Comparison of ENCODE assay signal across 11 cellular contexts in the genomic region with DNA sequence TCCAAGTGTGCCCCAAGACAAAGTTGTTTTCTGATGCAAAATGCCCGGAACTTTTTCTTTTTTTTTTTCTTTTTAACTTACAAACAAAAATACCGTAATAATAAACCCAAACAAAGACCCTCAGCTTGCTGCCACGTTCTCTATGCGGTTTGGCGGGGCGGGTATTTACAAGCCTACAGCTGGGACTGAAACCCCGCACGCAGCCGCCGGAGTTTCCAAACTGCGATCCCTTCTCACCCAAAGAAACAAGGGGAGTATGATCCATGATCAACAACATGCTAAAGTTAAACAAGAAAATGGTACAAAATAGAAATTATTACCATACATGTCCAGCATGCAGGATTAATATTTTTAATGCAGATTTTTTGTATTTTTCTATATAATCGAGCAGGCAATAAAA. TPM values are rescaled to one million over a fixed set of nuclear protein-coding genes. Genes with fewer than 3 reads are reported as not detected.
DNase-seq lines count a peak whose midpoint lies in the region; ATAC-seq, FAIRE-seq and TF ChIP-seq lines count a peak whose summit lies in the region.
"Had no signal": no experiment of that assay in that cellular context is flagged by ENCODE, and none has a peak within 500 bp of the region (broad histone marks: within the 10 kb centered on the region; RNA-seq: fewer than 3 reads in every experiment).

No MANE protein-coding gene starts in this region.

- H4K8ac ChIP-seq in IMR-90 (ENCODE audit: low read depth in 2 of 2, low read length in 2 of 2) (no peak overlapping the region), H1 (ENCODE audit: extremely low read depth, insufficient read depth, low read length) (no peak overlapping the region)

- H3K9ac ChIP-seq in IMR-90 (ENCODE audit: low read depth, low read length) (no peak overlapping the region), H1 (replicated peaks in 1 of 4; ENCODE audit: extremely low read depth in 1 of 4, low read depth in 3 of 4, low read length in 3 of 4) (no peak overlapping the region), subcutaneous abdominal adipose tissue (ENCODE audit: low read length in 5 of 5) (peak overlapping the region; percentile 71 to 85 (median 80))

- CTCF ChIA-PET in IMR-90 (lab: Yijun Ruan, JAX): no interaction called here
- CTCF ChIA-PET in H1 (lab: Charles Lee; ENCODE audit: partially characterized antibody): interaction anchor here (0.8 kb wide), 1 partner anchor 420 kb away, joined by 4 read pairs; no protein-coding TSS in a partner anchor

- TF ChIP-seq RAD21 in IMR-90 (IDR thresholded peaks at IDR 0.05; ENCODE audit: low read length) (no peak), H1 (IDR thresholded peaks at IDR 0.05 in 1 of 2, conservative IDR thresholded peaks at IDR 0.05 in 1 of 2; ENCODE audit: low read depth in 2 of 2, low read length in 2 of 2) (no peak)

- dilution Hi-C loops in IMR-90 (cut with HindIII; ENCODE audit: low sequenced_read_pairs, unreplicated experiment): no loop called here

- H2AK5ac ChIP-seq in IMR-90 (ENCODE audit: low read depth, low read length): no peak overlapping the region
- no peak overlapping the region for H2AK5ac ChIP-seq in H1 (ENCODE audit: low read depth, low read length)

- WGBS in IMR-90 (ENCODE audit: extremely low coverage in 2 of 2, insufficient read length in 1 of 2), 2 experiments: 0% methylated on average over 2 of the region's 12 CpGs; no CpG with 5 or more reads in 1 of the 2 experiments
- WGBS in H1 (ENCODE audit: extremely low coverage in 1 of 2, insufficient coverage in 1 of 2, insufficient read length in 1 of 2, insufficient replicate concordance in 2 of 2, low coverage in 1 of 2, low lambda C conversion rate in 2 of 2, missing lambda C conversion rate in 1 of 2), 2 experiments: 4% methylated on average over 12 of the region's 12 CpGs; no CpG with 5 or more reads in 1 of the 2 experiments

- H3K79me1 ChIP-seq in IMR-90 (ENCODE audit: low read depth in 1 of 2, low read length in 2 of 2) (no peaks in the 10 kb centered on the region), H1 (ENCODE audit: low read depth, low read length) (no peaks in the 10 kb centered on the region)

- H3K9me1 ChIP-seq in IMR-90 (ENCODE audit: insufficient read depth, low read length): no peaks in the 10 kb centered on the region

- H3K23me2 ChIP-seq in H1 (ENCODE audit: low read depth, low read length): peaks cover 28% of the 10 kb centered on the region; the same call in 1 of the 2 replicates

- H3K36me3 ChIP-seq in IMR-90 (ENCODE audit: control insufficient read depth, insufficient read depth, low read length) (no peaks in the 10 kb centered on the region), H1 (ENCODE audit: control insufficient read depth in 2 of 4, insufficient read depth in 4 of 4, low read length in 3 of 4) (peaks cover 0 to 12% (median 0%) of the 10 kb centered on the region in 4 experiments; a peak in 1 of 8 replicates), lower lobe of right lung (peaks cover 4% of the 10 kb centered on the region), subcutaneous abdominal adipose tissue (ENCODE audit: control insufficient read depth in 5 of 5, insufficient read depth in 5 of 5, low read length in 5 of 5) (peaks cover 0 to 18% (median 5%) of the 10 kb centered on the region in 5 donors)

- H2BK5ac ChIP-seq in IMR-90 (ENCODE audit: low read depth, low read length, poor library complexity, severe bottlenecking) (no peak overlapping the region), H1 (ENCODE audit: low read depth, low read length) (no peak overlapping the region)

- no peak overlapping the region for H3K23ac ChIP-seq in IMR-90 (ENCODE audit: low read depth, low read length)
- no peak overlapping the region for H3K23ac ChIP-seq in H1 (ENCODE audit: insufficient read length)

- in situ Hi-C loops in IMR-90 (cut with MboI; ENCODE audit: low sequenced_read_pairs): loop anchor here (25.0 kb wide), 1 partner anchor 800 kb away; no protein-coding TSS in a partner anchor

- no peaks in the 10 kb centered on the region for H3K79me2 ChIP-seq in H1 (ENCODE audit: control insufficient read depth in 1 of 2, insufficient read depth in 2 of 2, low read length in 2 of 2)

- no peak for ATAC-seq in IMR-90 (ENCODE audit: low read depth)
- no peak for ATAC-seq in lower lobe of right lung
- no peak for ATAC-seq in GM19324 (IDR thresholded peaks at IDR 0.05; ENCODE audit: low FRiP score, unreplicated experiment)
- no peak for ATAC-seq in HG03280 (IDR thresholded peaks at IDR 0.05; ENCODE audit: unreplicated experiment)
- no peak for ATAC-seq in GM18498 (IDR thresholded peaks at IDR 0.05; ENCODE audit: unreplicated experiment)

- H2BK120ac ChIP-seq in IMR-90 (ENCODE audit: low read depth, low read length) (no peak overlapping the region), H1 (replicated peaks; ENCODE audit: low read depth, low read length) (no peak overlapping the region)

- DNase-seq in IMR-90 (no peak), H1 (ENCODE audit: low read depth in 1 of 2, low spot score in 2 of 2) (no peak), lower lobe of right lung (no peak), NCI-H774 (lab: John Stamatoyannopoulos, UW) (no peak)
- DNase-seq: Kasumi-1, T-helper 9 cell had no signal

- no peak for TF ChIP-seq EP300 in H1 (IDR thresholded peaks at IDR 0.05; ENCODE audit: borderline replicate concordance in 1 of 2, low read depth in 2 of 2, low read length in 2 of 2)

- POLR2A ChIA-PET in IMR-90 (lab: Charles Lee; ENCODE audit: unreplicated experiment): no interaction called here
- POLR2A ChIA-PET in H1 (lab: Charles Lee; ENCODE audit: partially characterized antibody): interaction anchor here (1.5 kb wide), 1 partner anchor 52 kb away, joined by 4 read pairs; no protein-coding TSS in a partner anchor

- H2BK20ac ChIP-seq in IMR-90 (ENCODE audit: low read depth, low read length): no peak overlapping the region
- H2BK20ac ChIP-seq in H1 (ENCODE audit: low read length): no peak overlapping the region

- H4K91ac ChIP-seq in IMR-90 (ENCODE audit: insufficient read depth, low read depth, low read length) (no peak overlapping the region), H1 (replicated peaks; ENCODE audit: insufficient read length, low read length) (no peak overlapping the region)

- H3K27me3 ChIP-seq in IMR-90 (ENCODE audit: control insufficient read depth, insufficient read depth, low read length) (peaks cover 74% of the 10 kb centered on the region), H1 (replicated peaks in 1 of 4; ENCODE audit: control insufficient read depth in 3 of 4, extremely low read depth in 1 of 4, insufficient read depth in 3 of 4, low read length in 3 of 4) (peaks cover 77 to 98% (median 91%) of the 10 kb centered on the region in 4 experiments), lower lobe of right lung (ENCODE audit: low read depth) (peaks cover 17% of the 10 kb centered on the region), subcutaneous abdominal adipose tissue (ENCODE audit: control insufficient read depth in 5 of 5, insufficient read depth in 4 of 5, low read length in 5 of 5) (peaks cover 0 to 12% (median 9%) of the 10 kb centered on the region in 5 donors)

- TF ChIP-seq CTCF in IMR-90 (conservative IDR thresholded peaks at IDR 0.05; ENCODE audit: low read depth, low read length): no peak
- TF ChIP-seq CTCF in H1 (IDR thresholded peaks at IDR 0.05; ENCODE audit: control extremely low read depth in 1 of 3, insufficient read depth in 1 of 3, low read depth in 1 of 3, low read length in 3 of 3): no peak
- TF ChIP-seq CTCF in lower lobe of right lung (IDR thresholded peaks at IDR 0.05): no peak

- TF ChIP-seq POLR2A in IMR-90 (IDR thresholded peaks at IDR 0.05; ENCODE audit: low read depth, low read length): no peak
- no peak for TF ChIP-seq POLR2A in H1 (IDR thresholded peaks at IDR 0.05; ENCODE audit: control extremely low read depth in 1 of 2, low read depth in 2 of 2, low read length in 2 of 2)

- no peak overlapping the region for H2BK15ac ChIP-seq in IMR-90 (ENCODE audit: low read depth, low read length)
- H2BK15ac ChIP-seq in H1 (ENCODE audit: low read length): no peak overlapping the region

- no peak overlapping the region for H2AK9ac ChIP-seq in IMR-90 (replicated peaks; ENCODE audit: low read depth, low read length, poor library complexity)

- H3K56ac ChIP-seq in IMR-90 (ENCODE audit: extremely low read depth, insufficient read depth, low read length) (no peak overlapping the region), H1 (replicated peaks; ENCODE audit: insufficient read length, low read depth, low read length) (no peak overlapping the region)

- intact Hi-C loops in IMR-90 (cut with micrococcal nuclease) (loop anchor here (5.0 kb wide), 1 partner anchor 260 kb away; no protein-coding TSS in a partner anchor), lower lobe of right lung (cut with DNase I) (no loop called here)

- H2AFZ ChIP-seq in IMR-90 (replicated peaks; ENCODE audit: low read length, poor library complexity) (no peak overlapping the region), H1 (ENCODE audit: low read length) (no peak overlapping the region)

- no TSS peak for BruUV-seq in IMR-90 (replicated peaks; lab: Mats Ljungman, UMichigan)

- no peak overlapping the region for H2BK12ac ChIP-seq in H1 (ENCODE audit: low read depth, low read length)

- H3K4me3 ChIP-seq in IMR-90 (ENCODE audit: insufficient read depth, low read depth, low read length): no peak overlapping the region; the same call in 1 of the 2 replicates
- peak overlapping the region; percentile 16 to 75 (median 28) for H3K4me3 ChIP-seq in H1 (ENCODE audit: extremely low read depth in 1 of 4, insufficient read depth in 2 of 4, low read depth in 3 of 4, low read length in 4 of 4)
- H3K4me3 ChIP-seq in lower lobe of right lung: peak overlapping the region; percentile 79
- H3K4me3 ChIP-seq in subcutaneous abdominal adipose tissue (ENCODE audit: low read depth in 1 of 5, low read length in 5 of 5): peak overlapping the region; percentile 89 to 99 (median 95)

- H3K27ac ChIP-seq in IMR-90 (ENCODE audit: insufficient read depth, low read length) (no peak overlapping the region), H1 (ENCODE audit: low read depth, low read length) (no peak overlapping the region), lower lobe of right lung (peak overlapping the region; percentile 99), subcutaneous abdominal adipose tissue (ENCODE audit: low read depth, low read length) (peak overlapping the region; percentile 86)
- H3K27ac ChIP-seq: epithelial cell of prostate had no signal

- no peak for FAIRE-seq in H1 (lab: Jason Lieb, UNC)

- H4K20me1 ChIP-seq in IMR-90 (ENCODE audit: insufficient read depth, low read length) (no peaks in the 10 kb centered on the region), H1 (replicated peaks in 1 of 2; ENCODE audit: control insufficient read depth in 1 of 2, insufficient read depth in 2 of 2, low read length in 2 of 2) (peaks cover 25 to 40% of the 10 kb centered on the region in 2 experiments)

- no peak overlapping the region for H3K14ac ChIP-seq in IMR-90 (replicated peaks; ENCODE audit: low read depth, low read length)
- H3K14ac ChIP-seq in H1 (ENCODE audit: insufficient read length): no peak overlapping the region

- no peak overlapping the region for H4K5ac ChIP-seq in IMR-90 (ENCODE audit: low read depth, low read length)
- H4K5ac ChIP-seq in H1 (ENCODE audit: insufficient read length, low read depth, low read length): no peak overlapping the region

- peak overlapping the region; percentile 78; the same call in 1 of the 2 replicates for H3K4me2 ChIP-seq in IMR-90 (ENCODE audit: low read depth, low read length)
- H3K4me2 ChIP-seq in H1 (ENCODE audit: insufficient read depth in 1 of 2, low read depth in 2 of 2, low read length in 2 of 2): peak overlapping the region; percentile 44 to 97

- no peak overlapping the region for H3K18ac ChIP-seq in IMR-90 (ENCODE audit: low read depth, low read length)
- H3K18ac ChIP-seq in H1 (ENCODE audit: extremely low read depth, low read length): no peak overlapping the region; the same call in 1 of the 2 replicates

- no peaks in the 10 kb centered on the region for H3K9me3 ChIP-seq in IMR-90 (ENCODE audit: control insufficient read depth, insufficient read depth, low read length)
- no peaks in the 10 kb centered on the region for H3K9me3 ChIP-seq in H1 (ENCODE audit: insufficient read depth in 2 of 2, low read depth in 1 of 2, low read length in 1 of 2)
- no peaks in the 10 kb centered on the region for H3K9me3 ChIP-seq in lower lobe of right lung
- no peaks in the 10 kb centered on the region for H3K9me3 ChIP-seq in subcutaneous abdominal adipose tissue (ENCODE audit: control insufficient read depth in 5 of 5, low read length in 5 of 5)

- H3K4me1 ChIP-seq in IMR-90 (ENCODE audit: control insufficient read depth, insufficient read depth, low read length) (peaks cover 7% of the 10 kb centered on the region; the same call in 1 of the 2 replicates), H1 (replicated peaks in 1 of 4; ENCODE audit: control insufficient read depth in 3 of 4, insufficient read depth in 4 of 4, low read length in 3 of 4) (peaks cover 0 to 47% (median 21%) of the 10 kb centered on the region in 4 experiments; a peak in 6 of 7 replicates), lower lobe of right lung (peaks cover 65% of the 10 kb centered on the region), subcutaneous abdominal adipose tissue (ENCODE audit: control insufficient read depth in 5 of 5, insufficient read depth in 5 of 5, low read length in 5 of 5) (peaks cover 15 to 90% (median 61%) of the 10 kb centered on the region in 5 donors)

- H3K4ac ChIP-seq in IMR-90 (ENCODE audit: low read depth, low read length): no peak overlapping the region
- H3K4ac ChIP-seq in H1 (replicated peaks; ENCODE audit: insufficient read length, low read depth, low read length): no peak overlapping the region

RNA-seq across cellular contexts. Expression of a gene that starts 2.1 kb away (rescaled TPM):
- not detected in 2 replicates for total RNA-seq in IMR-90 (2012; rRNA removed)
- 0.07 and 0.10 TPM in 2 replicates for polyA plus RNA-seq in IMR-90 (2012; rRNA removed)
- 0.09 and 0.11 TPM in 2 replicates for polyA plus RNA-seq in IMR-90 (2012; cell fraction: cytosol; rRNA removed)
- polyA plus RNA-seq in IMR-90 (2012; cell fraction: nucleus; rRNA removed; ENCODE audit: low replicate concordance): 0.17 and 0.26 TPM in 2 replicates
- 1.6 and 1.8 TPM in 2 replicates for total RNA-seq in H1 (2021; fragmentation: NEBNext Ultra II Directional; extraction: Animal tissue kit (Norgen Biotek cat#: 25700))
- polyA plus RNA-seq in H1 (2011; rRNA removed): 0.83 and 1.1 TPM in 2 replicates
- polyA plus RNA-seq in H1 (2011; cell fraction: cytosol; rRNA removed): 0.54 TPM
- 1.4 TPM for polyA plus RNA-seq in H1 (2011; cell fraction: nucleus; rRNA removed)
- 0.77 to 1.4 TPM (median 1.2 TPM) in 4 replicates for polyA plus RNA-seq in H1 (2012, experiment 1 of 2)
- 1.6 TPM for polyA plus RNA-seq in H1 (2012, experiment 2 of 2)
- polyA plus RNA-seq in H1 (2013, experiment 1 of 2): 1.7 TPM
- 1.4 TPM for polyA plus RNA-seq in H1 (2013, experiment 2 of 2)
- 0.66 and 0.76 TPM in 2 replicates for polyA minus RNA-seq in H1 (2011; rRNA and poly(A)+ RNA removed)
- 1.4 TPM for polyA minus RNA-seq in H1 (2011; cell fraction: cytosol; rRNA and poly(A)+ RNA removed)
- polyA minus RNA-seq in H1 (2011; cell fraction: nucleus; rRNA and poly(A)+ RNA removed): 4.2 TPM
- total RNA-seq in lower lobe of right lung: 63.3 TPM

Comparison
In these comparisons a context has a peak if more than half of its experiments do, and no peak if none do; other contexts are left out.
1. H3K27ac ChIP-seq: peak in lower lobe of right lung (single experiment) and subcutaneous abdominal adipose tissue (single experiment); none in IMR-90 (single experiment) and H1 (single experiment).
2. H3K9ac ChIP-seq: peak in subcutaneous abdominal adipose tissue (5 of 5); none in IMR-90 (single experiment) and H1 (0 of 4).
3. RNA of a gene that starts 2.1 kb away (total RNA-seq): 63.3 TPM in lower lobe of right lung (single experiment); 1.6 to 1.8 TPM in H1 and not detected in IMR-90; every median in the first group is over 10 times any median in the second.